1 cellular context compared by ENCODE assay signal in the genomic region with DNA sequence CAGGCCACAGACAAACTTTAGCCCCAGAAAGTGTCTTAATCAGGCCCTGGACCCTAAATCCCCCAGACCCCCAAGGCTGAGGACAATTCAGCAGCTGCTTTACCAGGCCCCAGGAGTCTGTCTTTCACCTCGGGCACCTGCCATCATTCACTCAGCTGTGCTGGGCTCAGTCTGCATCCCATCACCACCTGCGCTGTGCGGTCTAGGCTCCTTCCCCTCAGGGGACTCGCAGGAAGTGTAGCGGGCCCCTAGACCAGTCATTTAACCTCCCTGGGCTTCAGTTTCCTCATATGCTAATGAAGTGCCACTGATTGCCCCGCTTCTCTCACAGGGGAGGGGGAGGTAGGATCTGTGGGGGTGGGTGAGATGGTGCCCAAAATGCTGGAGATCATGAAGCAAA.
TF ChIP-seq lines count a peak whose summit lies in the region.

No MANE protein-coding gene starts in this region.

TF ChIP-seq in K562, 482 proteins besides CTCF, POLR2A, EP300 and RAD21 (continued from another document):
- TF ChIP-seq, protein P1, sequence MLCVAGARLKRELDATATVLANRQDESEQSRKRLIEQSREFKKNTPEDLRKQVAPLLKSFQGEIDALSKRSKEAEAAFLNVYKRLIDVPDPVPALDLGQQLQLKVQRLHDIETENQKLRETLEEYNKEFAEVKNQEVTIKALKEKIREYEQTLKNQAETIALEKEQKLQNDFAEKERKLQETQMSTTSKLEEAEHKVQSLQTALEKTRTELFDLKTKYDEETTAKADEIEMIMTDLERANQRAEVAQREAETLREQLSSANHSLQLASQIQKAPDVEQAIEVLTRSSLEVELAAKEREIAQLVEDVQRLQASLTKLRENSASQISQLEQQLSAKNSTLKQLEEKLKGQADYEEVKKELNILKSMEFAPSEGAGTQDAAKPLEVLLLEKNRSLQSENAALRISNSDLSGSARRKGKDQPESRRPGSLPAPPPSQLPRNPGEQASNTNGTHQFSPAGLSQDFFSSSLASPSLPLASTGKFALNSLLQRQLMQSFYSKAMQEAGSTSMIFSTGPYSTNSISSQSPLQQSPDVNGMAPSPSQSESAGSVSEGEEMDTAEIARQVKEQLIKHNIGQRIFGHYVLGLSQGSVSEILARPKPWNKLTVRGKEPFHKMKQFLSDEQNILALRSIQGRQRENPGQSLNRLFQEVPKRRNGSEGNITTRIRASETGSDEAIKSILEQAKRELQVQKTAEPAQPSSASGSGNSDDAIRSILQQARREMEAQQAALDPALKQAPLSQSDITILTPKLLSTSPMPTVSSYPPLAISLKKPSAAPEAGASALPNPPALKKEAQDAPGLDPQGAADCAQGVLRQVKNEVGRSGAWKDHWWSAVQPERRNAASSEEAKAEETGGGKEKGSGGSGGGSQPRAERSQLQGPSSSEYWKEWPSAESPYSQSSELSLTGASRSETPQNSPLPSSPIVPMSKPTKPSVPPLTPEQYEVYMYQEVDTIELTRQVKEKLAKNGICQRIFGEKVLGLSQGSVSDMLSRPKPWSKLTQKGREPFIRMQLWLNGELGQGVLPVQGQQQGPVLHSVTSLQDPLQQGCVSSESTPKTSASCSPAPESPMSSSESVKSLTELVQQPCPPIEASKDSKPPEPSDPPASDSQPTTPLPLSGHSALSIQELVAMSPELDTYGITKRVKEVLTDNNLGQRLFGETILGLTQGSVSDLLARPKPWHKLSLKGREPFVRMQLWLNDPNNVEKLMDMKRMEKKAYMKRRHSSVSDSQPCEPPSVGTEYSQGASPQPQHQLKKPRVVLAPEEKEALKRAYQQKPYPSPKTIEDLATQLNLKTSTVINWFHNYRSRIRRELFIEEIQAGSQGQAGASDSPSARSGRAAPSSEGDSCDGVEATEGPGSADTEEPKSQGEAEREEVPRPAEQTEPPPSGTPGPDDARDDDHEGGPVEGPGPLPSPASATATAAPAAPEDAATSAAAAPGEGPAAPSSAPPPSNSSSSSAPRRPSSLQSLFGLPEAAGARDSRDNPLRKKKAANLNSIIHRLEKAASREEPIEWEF (CRISPR knock-in tag; IDR thresholded peaks at IDR 0.05) = no peak
- no peak for TF ChIP-seq NCOA2 (IDR thresholded peaks at IDR 0.05; ENCODE audit: partially characterized antibody in 2 of 2)
- no peak for TF ChIP-seq CCNT2 (IDR thresholded peaks at IDR 0.05; ENCODE audit: borderline replicate concordance, extremely low read depth, insufficient read length, low read depth, low read length)
- TF ChIP-seq ZNF79 (CRISPR knock-in tag; IDR thresholded peaks at IDR 0.05; ENCODE audit: low read depth) = no peak
- no peak for TF ChIP-seq NFE2 (IDR thresholded peaks at IDR 0.05; ENCODE audit: low read depth)
- TF ChIP-seq, protein P2, sequence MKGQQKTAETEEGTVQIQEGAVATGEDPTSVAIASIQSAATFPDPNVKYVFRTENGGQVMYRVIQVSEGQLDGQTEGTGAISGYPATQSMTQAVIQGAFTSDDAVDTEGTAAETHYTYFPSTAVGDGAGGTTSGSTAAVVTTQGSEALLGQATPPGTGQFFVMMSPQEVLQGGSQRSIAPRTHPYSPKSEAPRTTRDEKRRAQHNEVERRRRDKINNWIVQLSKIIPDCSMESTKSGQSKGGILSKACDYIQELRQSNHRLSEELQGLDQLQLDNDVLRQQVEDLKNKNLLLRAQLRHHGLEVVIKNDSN (CRISPR knock-in tag; IDR thresholded peaks at IDR 0.05) = no peak
- TF ChIP-seq CAMTA2 (CRISPR knock-in tag; conservative IDR thresholded peaks at IDR 0.05) = no peak
- no peak for TF ChIP-seq ESRRA (IDR thresholded peaks at IDR 0.05; ENCODE audit: borderline replicate concordance, low read depth)
- no peak for TF ChIP-seq BCL6 (CRISPR knock-in tag; IDR thresholded peaks at IDR 0.05)
- TF ChIP-seq BCOR (IDR thresholded peaks at IDR 0.05) = no peak
